In the genomic region with DNA sequence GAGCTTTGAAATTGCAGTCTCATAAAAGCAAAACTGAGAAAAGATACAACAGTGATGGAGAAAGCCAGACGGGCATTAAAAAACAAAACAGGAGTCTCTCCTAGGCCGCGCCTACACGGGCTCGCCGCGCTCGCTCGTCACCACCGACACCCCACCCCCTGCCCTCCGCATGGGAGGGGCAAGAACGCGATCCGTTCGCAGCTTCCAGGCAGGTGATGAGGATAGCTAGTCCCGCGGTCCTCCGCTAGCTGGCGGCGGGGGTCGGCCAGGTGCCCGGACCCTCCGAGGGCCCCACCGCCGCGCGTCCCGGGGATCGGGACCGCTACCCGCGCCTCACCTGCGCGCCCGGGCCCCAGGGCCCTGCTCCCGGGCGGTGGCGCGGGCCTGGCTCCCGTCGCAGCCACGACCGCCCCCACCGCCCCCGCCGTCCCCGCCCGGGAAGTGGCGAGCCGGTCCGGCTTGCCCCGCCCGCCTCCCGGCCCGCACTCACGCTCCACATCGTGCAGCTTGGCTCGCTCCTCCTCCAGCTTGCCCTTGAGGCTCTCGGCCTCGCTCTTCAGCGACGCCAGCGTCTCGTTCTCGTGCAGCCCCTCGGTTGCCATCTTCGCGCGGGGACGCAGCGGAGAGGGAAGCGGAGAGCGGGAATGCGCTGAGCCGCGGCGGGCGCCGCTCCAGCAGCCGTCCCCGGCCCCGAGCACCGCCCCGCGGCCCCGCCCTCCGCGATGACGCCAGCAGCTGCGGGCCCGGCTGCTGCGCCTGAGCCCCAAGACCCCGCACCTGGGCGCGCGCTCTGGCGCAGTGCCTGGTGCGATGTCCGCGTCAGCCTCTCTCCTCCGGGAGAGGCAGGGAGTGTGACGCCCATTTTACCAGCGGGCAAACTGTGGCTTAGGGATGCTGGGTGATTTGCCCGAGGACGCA, we compare ENCODE assay signal across 8 cellular contexts. TPM values are rescaled to one million over a fixed set of nuclear protein-coding genes. Genes with fewer than 3 reads are reported as not detected.
DNase-seq lines count a peak whose midpoint lies in the region; ATAC-seq and TF ChIP-seq lines count a peak whose summit lies in the region.

No MANE protein-coding gene starts in this region.

- H3K36me3 ChIP-seq in BE2C = no peaks in the 10 kb centered on the region
- H3K36me3 ChIP-seq in colonic mucosa = no peaks in the 10 kb centered on the region

- H3K9ac ChIP-seq in colonic mucosa (ENCODE audit: low read depth in 2 of 2, low read length in 2 of 2) = peak overlapping the region; percentile 52 to 59

- H3K4me1 ChIP-seq in BE2C (no peaks in the 10 kb centered on the region), colonic mucosa (peaks cover 4% of the 10 kb centered on the region)

- H3K9me3 ChIP-seq in BE2C (no peaks in the 10 kb centered on the region), colonic mucosa (no peaks in the 10 kb centered on the region)

- H3K27ac ChIP-seq in colonic mucosa = peak overlapping the region; percentile 73

- H3K4me3 ChIP-seq in BE2C (ENCODE audit: low read depth, low read length) (peak overlapping the region; percentile 67), colonic mucosa (peak overlapping the region; percentile 73)

- ATAC-seq in GM19035 (IDR thresholded peaks at IDR 0.05; ENCODE audit: unreplicated experiment) (peak; percentile 83), HG03280 (IDR thresholded peaks at IDR 0.05; ENCODE audit: unreplicated experiment) (peak; percentile 79)

- DNase-seq in BE2C (peak; percentile 86), NCI-H446 treated with DMSO at 0.1 percent for 48 hours (lab: John Stamatoyannopoulos, UW) (peak; percentile 36), colonic mucosa (peak; percentile 88), left kidney (ENCODE audit: low read depth, low spot score) (peak; percentile 95)
- peak; percentile 91 for DNase-seq in activated CD4-positive, alpha-beta T cell treated with anti-CD3 and anti-CD28 coated beads for 48 hours
- peak; percentile 88 for DNase-seq in stimulated activated CD4-positive, alpha-beta T cell treated with anti-CD3 and anti-CD28 coated beads, Interleukin-2, amount 100 ng/mL, for 24 hours

- intact Hi-C loops in colonic mucosa (cut with DNase I) = no loop called here

- H3K27me3 ChIP-seq in BE2C (peaks cover 16% of the 10 kb centered on the region), colonic mucosa (no peaks in the 10 kb centered on the region)

- TF ChIP-seq CTCF in BE2C (IDR thresholded peaks at IDR 0.05; ENCODE audit: low read depth, low read length) (no peak), colonic mucosa (IDR thresholded peaks at IDR 0.05) (no peak)

RNA-seq across cellular contexts. Expression of gene GNB5, which starts 11.7 kb away (rescaled TPM):
- polyA plus RNA-seq in BE2C (2012; ENCODE audit: insufficient read depth, insufficient read length, low read depth) = 9.3 TPM
- 1 to 10 TPM; 6.0 to 7.9 TPM for total RNA-seq in colonic mucosa

Comparison
In these comparisons a context has a peak if more than half of its experiments do, and no peak if none do; other contexts are left out.
1. Peak in every context shown above with its lines: DNase-seq, ATAC-seq, H3K4me3 ChIP-seq and H3K27ac ChIP-seq.
2. DNase-seq: peak in every context shown above with its lines; median percentile 95 in left kidney; 91 in activated CD4-positive, alpha-beta T cell treated with anti-CD3 and anti-CD28 coated beads for 48 hours; 88 in colonic mucosa; 88 in stimulated activated CD4-positive, alpha-beta T cell treated with anti-CD3 and anti-CD28 coated beads, Interleukin-2, amount 100 ng/mL, for 24 hours; 86 in BE2C; 36 in NCI-H446 treated with DMSO at 0.1 percent for 48 hours.